Comparison of ENCODE assay signal across 12 cellular contexts in the genomic region with DNA sequence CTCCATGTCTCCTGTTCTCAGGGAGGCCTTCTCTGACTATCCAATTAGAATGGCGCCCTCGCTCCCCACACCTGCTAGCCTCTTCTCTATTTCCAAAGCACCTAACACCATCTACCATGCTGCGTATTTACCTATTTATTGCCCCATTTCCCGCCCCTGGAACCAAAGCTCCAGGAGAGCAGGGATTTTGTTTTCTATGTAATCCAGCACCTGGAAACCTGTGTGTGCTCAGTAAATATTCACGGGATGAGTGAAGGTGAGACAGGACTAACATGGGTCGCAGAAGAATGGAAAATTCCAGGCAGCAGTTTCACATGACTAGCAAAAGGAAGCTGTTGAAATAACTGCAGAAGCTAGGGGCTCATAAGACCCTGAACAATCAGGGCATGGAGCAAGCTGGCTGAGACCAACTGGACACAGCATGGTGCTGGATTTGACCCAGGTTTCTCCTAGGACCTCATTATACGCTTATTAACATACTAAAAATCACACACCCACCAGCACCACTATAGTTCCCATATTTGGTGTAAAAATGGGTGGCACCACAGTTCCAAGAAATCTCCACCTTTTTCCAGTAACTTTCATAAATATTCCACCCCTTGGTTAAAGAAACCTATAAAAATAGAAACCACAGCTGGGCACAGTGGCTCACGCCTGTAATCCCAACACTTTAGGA. TPM values are rescaled to one million over a fixed set of nuclear protein-coding genes. Genes with fewer than 3 reads are reported as not detected.
DNase-seq lines count a peak whose midpoint lies in the region; ATAC-seq and TF ChIP-seq lines count a peak whose summit lies in the region.
"Had no signal": no experiment of that assay in that cellular context is flagged by ENCODE, and none has a peak within 500 bp of the region (broad histone marks: within the 10 kb centered on the region; RNA-seq: fewer than 3 reads in every experiment).

No MANE protein-coding gene starts in this region.

- no peaks in the 10 kb centered on the region for H3K36me3 ChIP-seq in mesenchymal stem cell (ENCODE audit: control insufficient read depth in 1 of 2, insufficient read depth in 2 of 2, low read depth in 1 of 2, low read length in 2 of 2)
- H3K36me3 ChIP-seq in uterus, result no peaks in the 10 kb centered on the region

- H3K14ac ChIP-seq in mesenchymal stem cell (ENCODE audit: low read length in 2 of 2), result no peak overlapping the region

- no peak for TF ChIP-seq POLR2A in uterus (IDR thresholded peaks at IDR 0.05)

- no peaks in the 10 kb centered on the region for H3K36me3 Mint-ChIP-seq in WTC11
- H3K36me3 Mint-ChIP-seq: IgD-negative memory B cell had no signal

- peak overlapping the region; percentile 78 for H4K8ac ChIP-seq in mesenchymal stem cell (ENCODE audit: low read length)

- no peak overlapping the region for H3K23ac ChIP-seq in mesenchymal stem cell (ENCODE audit: low read length in 2 of 2)

- peak overlapping the region; percentile 68 for H2BK15ac ChIP-seq in mesenchymal stem cell (ENCODE audit: low read depth, poor library complexity, severe bottlenecking)

- H3K27me3 Mint-ChIP-seq in WTC11 (ENCODE audit: low read depth), result no peaks in the 10 kb centered on the region

- peak overlapping the region in 1 of 2 experiments; percentile 78 for H3K18ac ChIP-seq in mesenchymal stem cell (ENCODE audit: low read depth in 1 of 2, low read length in 2 of 2)

- H3K4me1 ChIP-seq in mesenchymal stem cell (ENCODE audit: control insufficient read depth, insufficient read depth, low read depth, low read length), result peaks cover 15% of the 10 kb centered on the region
- H3K4me1 ChIP-seq in uterus, result no peaks in the 10 kb centered on the region

- peak overlapping the region; percentile 40 for H2BK120ac ChIP-seq in mesenchymal stem cell (ENCODE audit: low read depth, low read length)

- H2BK5ac ChIP-seq in mesenchymal stem cell (ENCODE audit: low read depth, low read length, poor library complexity, severe bottlenecking), result no peak overlapping the region

- CTCF ChIA-PET in WTC11 (lab: Charles Lee), result interaction anchor here (0.6 to 2.6 kb wide), 13 partner anchors 9 to 1195 kb away, joined by 3 to 14 read pairs (median 5); a partner anchor contains a TSS

- peak overlapping the region; percentile 2; the same call in 1 of the 2 replicates for H3K4me3 Mint-ChIP-seq in WTC11
- H3K4me3 Mint-ChIP-seq: IgD-negative memory B cell, T-helper 17 cell had no signal

- H4K91ac ChIP-seq in mesenchymal stem cell (ENCODE audit: low read length), result peak overlapping the region; percentile 62

- H3K27me3 ChIP-seq in mesenchymal stem cell (ENCODE audit: control insufficient read depth in 1 of 2, insufficient read depth in 1 of 2, low read length in 2 of 2), result no peaks in the 10 kb centered on the region
- no peaks in the 10 kb centered on the region for H3K27me3 ChIP-seq in uterus

- H3K27ac ChIP-seq in mesenchymal stem cell (ENCODE audit: low read length, poor library complexity, severe bottlenecking), result peak overlapping the region; percentile 19
- H3K27ac ChIP-seq in uterus, result peak overlapping the region; percentile 58 to 60

- H3K4me1 Mint-ChIP-seq in WTC11, result peaks cover 21% of the 10 kb centered on the region

- WGBS in mesenchymal stem cell, result 84% methylated on average over 8 of the region's 8 CpGs

- no peaks in the 10 kb centered on the region for H3K79me1 ChIP-seq in mesenchymal stem cell (replicated peaks; ENCODE audit: low read length, poor library complexity, severe bottlenecking)

- H2BK12ac ChIP-seq in mesenchymal stem cell (ENCODE audit: low read length in 2 of 2), result peak overlapping the region; percentile 49 to 70

- POLR2A ChIA-PET in WTC11 (lab: Charles Lee), result interaction anchor here (1.0 to 2.9 kb wide), 4 partner anchors 9 to 19 kb away, joined by 3 to 12 read pairs (median 4); a partner anchor contains a TSS

- ATAC-seq in WTC11, result no peak
- ATAC-seq: T-helper 17 cell had no signal

- no peak overlapping the region for H3K9ac ChIP-seq in mesenchymal stem cell (ENCODE audit: low read length)

- DNase-seq in SHP77 (lab: John Stamatoyannopoulos, UW) (peak; percentile 19 to 27), SHP77 treated with DMSO at 0.1 percent for 48 hours (lab: John Stamatoyannopoulos, UW) (no peak), WTC11 (ENCODE audit: low spot score) (no peak), mesenchymal stem cell (no peak), uterus (no peak), HPDE6-E6E7 (ENCODE audit: extremely low spot score) (no peak), activated gamma-delta T cell (lab: John Stamatoyannopoulos, UW) (no peak)
- no peak for DNase-seq in activated CD4-positive, alpha-beta T cell treated with anti-CD3 and anti-CD28 coated beads for 4 hours
- DNase-seq: head of caudate nucleus; stimulated activated CD4-positive, alpha-beta T cell treated with anti-CD3 and anti-CD28 coated beads, Interleukin-2, amount 100 ng/mL, for 24 hours; T-helper 17 cell had no signal

- no peak for TF ChIP-seq CTCF in WTC11 (IDR thresholded peaks at IDR 0.05)
- no peak for TF ChIP-seq CTCF in uterus (IDR thresholded peaks at IDR 0.05)

- H3K9me3 Mint-ChIP-seq in WTC11, result no peaks in the 10 kb centered on the region
- H3K9me3 Mint-ChIP-seq: IgD-negative memory B cell had no signal

- no peak overlapping the region for H3K4me2 ChIP-seq in mesenchymal stem cell (ENCODE audit: low read length, poor library complexity, severe bottlenecking)

- no peaks in the 10 kb centered on the region for H3K9me3 ChIP-seq in mesenchymal stem cell (ENCODE audit: control insufficient read depth, low read length)
- H3K9me3 ChIP-seq in uterus, result no peaks in the 10 kb centered on the region

- peak overlapping the region; percentile 15 for H2AFZ ChIP-seq in mesenchymal stem cell (ENCODE audit: low read depth, low read length)

- intact Hi-C loops in uterus (cut with DNase I; ENCODE audit: low total_unique reads), result no loop called here

- H3K4me3 ChIP-seq in mesenchymal stem cell (ENCODE audit: insufficient read depth in 1 of 2, low read depth in 1 of 2, low read length in 2 of 2), result no peak overlapping the region
- H3K4me3 ChIP-seq in uterus, result no peak overlapping the region

- H3K27ac Mint-ChIP-seq in WTC11, result peak overlapping the region; percentile 87
- H3K27ac Mint-ChIP-seq: IgD-negative memory B cell, T-helper 17 cell had no signal

- H2AK5ac ChIP-seq in mesenchymal stem cell (ENCODE audit: low read length, severe bottlenecking), result peak overlapping the region; percentile 23

- H3K4ac ChIP-seq in mesenchymal stem cell (ENCODE audit: low read depth in 1 of 2, low read length in 2 of 2), result peak overlapping the region; percentile 52 to 58

TF ChIP-seq in WTC11, 78 proteins besides CTCF, POLR2A, EP300 and RAD21 (continues in another document):
- no peak for TF ChIP-seq HMGA2 (CRISPR knock-in tag; IDR thresholded peaks at IDR 0.05)
- no peak for TF ChIP-seq ZNF263 (CRISPR knock-in tag; IDR thresholded peaks at IDR 0.05; ENCODE audit: low read depth)
- no peak for TF ChIP-seq SMAD3 (CRISPR knock-in tag; IDR thresholded peaks at IDR 0.05; ENCODE audit: borderline replicate concordance)
- no peak for TF ChIP-seq TEAD4 (CRISPR knock-in tag; IDR thresholded peaks at IDR 0.05)
- TF ChIP-seq, protein P1, sequence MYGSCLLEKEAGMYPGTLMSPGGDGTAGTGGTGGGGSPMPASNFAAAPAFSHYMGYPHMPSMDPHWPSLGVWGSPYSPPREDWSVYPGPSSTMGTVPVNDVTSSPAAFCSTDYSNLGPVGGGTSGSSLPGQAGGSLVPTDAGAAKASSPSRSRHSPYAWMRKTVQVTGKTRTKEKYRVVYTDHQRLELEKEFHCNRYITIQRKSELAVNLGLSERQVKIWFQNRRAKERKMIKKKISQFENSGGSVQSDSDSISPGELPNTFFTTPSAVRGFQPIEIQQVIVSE (CRISPR knock-in tag; IDR thresholded peaks at IDR 0.05; ENCODE audit: borderline replicate concordance), result no peak
- TF ChIP-seq, protein P2, sequence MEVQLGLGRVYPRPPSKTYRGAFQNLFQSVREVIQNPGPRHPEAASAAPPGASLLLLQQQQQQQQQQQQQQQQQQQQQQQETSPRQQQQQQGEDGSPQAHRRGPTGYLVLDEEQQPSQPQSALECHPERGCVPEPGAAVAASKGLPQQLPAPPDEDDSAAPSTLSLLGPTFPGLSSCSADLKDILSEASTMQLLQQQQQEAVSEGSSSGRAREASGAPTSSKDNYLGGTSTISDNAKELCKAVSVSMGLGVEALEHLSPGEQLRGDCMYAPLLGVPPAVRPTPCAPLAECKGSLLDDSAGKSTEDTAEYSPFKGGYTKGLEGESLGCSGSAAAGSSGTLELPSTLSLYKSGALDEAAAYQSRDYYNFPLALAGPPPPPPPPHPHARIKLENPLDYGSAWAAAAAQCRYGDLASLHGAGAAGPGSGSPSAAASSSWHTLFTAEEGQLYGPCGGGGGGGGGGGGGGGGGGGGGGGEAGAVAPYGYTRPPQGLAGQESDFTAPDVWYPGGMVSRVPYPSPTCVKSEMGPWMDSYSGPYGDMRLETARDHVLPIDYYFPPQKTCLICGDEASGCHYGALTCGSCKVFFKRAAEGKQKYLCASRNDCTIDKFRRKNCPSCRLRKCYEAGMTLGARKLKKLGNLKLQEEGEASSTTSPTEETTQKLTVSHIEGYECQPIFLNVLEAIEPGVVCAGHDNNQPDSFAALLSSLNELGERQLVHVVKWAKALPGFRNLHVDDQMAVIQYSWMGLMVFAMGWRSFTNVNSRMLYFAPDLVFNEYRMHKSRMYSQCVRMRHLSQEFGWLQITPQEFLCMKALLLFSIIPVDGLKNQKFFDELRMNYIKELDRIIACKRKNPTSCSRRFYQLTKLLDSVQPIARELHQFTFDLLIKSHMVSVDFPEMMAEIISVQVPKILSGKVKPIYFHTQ (CRISPR knock-in tag; IDR thresholded peaks at IDR 0.05), result no peak
- TF ChIP-seq, protein P3, sequence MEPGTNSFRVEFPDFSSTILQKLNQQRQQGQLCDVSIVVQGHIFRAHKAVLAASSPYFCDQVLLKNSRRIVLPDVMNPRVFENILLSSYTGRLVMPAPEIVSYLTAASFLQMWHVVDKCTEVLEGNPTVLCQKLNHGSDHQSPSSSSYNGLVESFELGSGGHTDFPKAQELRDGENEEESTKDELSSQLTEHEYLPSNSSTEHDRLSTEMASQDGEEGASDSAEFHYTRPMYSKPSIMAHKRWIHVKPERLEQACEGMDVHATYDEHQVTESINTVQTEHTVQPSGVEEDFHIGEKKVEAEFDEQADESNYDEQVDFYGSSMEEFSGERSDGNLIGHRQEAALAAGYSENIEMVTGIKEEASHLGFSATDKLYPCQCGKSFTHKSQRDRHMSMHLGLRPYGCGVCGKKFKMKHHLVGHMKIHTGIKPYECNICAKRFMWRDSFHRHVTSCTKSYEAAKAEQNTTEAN (CRISPR knock-in tag; IDR thresholded peaks at IDR 0.05), result no peak
- no peak for TF ChIP-seq CBFB (CRISPR knock-in tag; IDR thresholded peaks at IDR 0.05; ENCODE audit: low read depth)
- TF ChIP-seq ZNF317 (CRISPR knock-in tag; IDR thresholded peaks at IDR 0.05; ENCODE audit: borderline replicate concordance, low read depth), result no peak

RNA-seq across cellular contexts. Expression of a gene that starts 15.1 kb away (rescaled TPM):
- total RNA-seq in WTC11 (2021) (104 to 124 TPM (median 119 TPM) in 3 replicates), uterus (10 to 100 TPM in 2 of 4 donors, 1 to 10 TPM in 2; 3.2 to 30.0 (median 11.9) TPM)
- 3.1 TPM for polyA plus RNA-seq in mesenchymal stem cell (2013, experiment 1 of 2)
- 2.7 TPM for polyA plus RNA-seq in mesenchymal stem cell (2013, experiment 2 of 2)
- total RNA-seq: T-helper 17 cell had no signal
- polyA plus RNA-seq: IgD-negative memory B cell had no signal

RNA-seq across cellular contexts. Expression of a gene that starts 34.2 kb away (rescaled TPM):
- total RNA-seq in WTC11 (2021) (37.6 to 51.4 TPM (median 49.4 TPM) in 3 replicates), uterus (10 to 100 TPM in 2 of 4 donors, 1 to 10 TPM in 2; 1.5 to 11.9 (median 7.2) TPM)
- polyA plus RNA-seq in mesenchymal stem cell (2013, experiment 1 of 2), result 65.7 TPM
- polyA plus RNA-seq in mesenchymal stem cell (2013, experiment 2 of 2), result 64.6 TPM
- polyA plus RNA-seq: IgD-negative memory B cell had no signal

Comparison
In these comparisons a context has a peak if more than half of its experiments do, and no peak if none do; other contexts are left out.
1. DNase-seq: peak in SHP77 (2 of 2); none in SHP77 treated with DMSO at 0.1 percent for 48 hours (single experiment), WTC11 (single experiment), mesenchymal stem cell (single experiment), uterus (0 of 2), activated CD4-positive, alpha-beta T cell treated with anti-CD3 and anti-CD28 coated beads for 4 hours (0 of 2), HPDE6-E6E7 (single experiment) and activated gamma-delta T cell (single experiment).